Comparison of ENCODE assay signal across 27 cellular contexts in the genomic region with DNA sequence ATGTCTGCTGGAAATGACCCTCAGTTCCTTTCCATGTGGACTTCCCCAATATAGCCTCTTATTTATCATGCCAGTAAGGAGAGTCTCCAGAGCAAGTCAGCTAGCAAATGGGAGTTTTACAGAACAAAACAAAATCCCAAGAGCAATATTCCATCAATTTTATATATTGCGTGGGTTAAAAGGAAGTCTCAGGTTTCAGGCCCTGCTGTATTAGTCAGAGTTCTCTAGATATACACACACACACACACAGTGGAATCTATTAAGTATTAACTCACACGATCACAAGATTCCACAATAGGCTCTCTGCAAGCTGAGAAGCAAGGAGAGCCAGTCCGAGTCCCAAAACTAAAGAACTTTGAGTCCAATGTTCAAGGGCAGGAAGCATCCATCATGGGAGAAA.
DNase-seq lines count a peak whose midpoint lies in the region; ATAC-seq and TF ChIP-seq lines count a peak whose summit lies in the region.
"Had no signal": no experiment of that assay in that cellular context is flagged by ENCODE, and none has a peak within 500 bp of the region (broad histone marks: within the 10 kb centered on the region; RNA-seq: fewer than 3 reads in every experiment).

No MANE protein-coding gene starts in this region.

- peaks cover 3% of the 10 kb centered on the region for H3K9me3 Mint-ChIP-seq in activated T-cell treated with anti-CD3 and anti-CD28 coated beads, Interleukin-2, amount 50 U/mL, for 4 hours
- H3K9me3 Mint-ChIP-seq: activated CD4-positive, alpha-beta memory T cell treated with anti-CD3 and anti-CD28 coated beads for 36 hours; activated naive CD8-positive, alpha-beta T cell treated with anti-CD3 and anti-CD28 coated beads, Interleukin-2, amount 10 ng/mL, durations not matched to agents 7 days and 5 days; dendritic cell treated with granulocyte-macrophage colony-stimulating factor and Interleukin-4, amounts not matched to agents 40 ng/mL and 50 ng/mL, for 4 days had no signal

- WGBS in stomach, 5 donors, result 39 to 61% (median 49%) methylated on average over 3 of the region's 3 CpGs

- DNase-seq in DMS53 (lab: John Stamatoyannopoulos, UW) (peak; percentile 6), DMS53 treated with DMSO at 0.1 percent for 48 hours (lab: John Stamatoyannopoulos, UW; ENCODE audit: unreplicated experiment) (no peak), brain microvascular endothelial cell (peak; percentile 43), foreskin keratinocyte (peak in 1 of 2 donors; percentile 18), stromal cell of bone marrow (ENCODE audit: low read depth) (peak; percentile 18), stomach (no peak), AML-193 (lab: John Stamatoyannopoulos, UW) (no peak)
- DNase-seq in activated T-cell treated with anti-CD3 and anti-CD28 coated beads, Interleukin-2, amount 50 U/mL, for 4 hours, result no peak
- DNase-seq: activated CD4-positive, alpha-beta memory T cell treated with anti-CD3 and anti-CD28 coated beads for 36 hours; activated effector memory CD4-positive, alpha-beta T cell treated with Interleukin-2 at 50 U/mL for 16 hours; activated naive CD8-positive, alpha-beta T cell treated with anti-CD3 and anti-CD28 coated beads, Interleukin-2, amount 10 ng/mL, durations not matched to agents 7 days and 5 days; KG1; NCI-H1694; NCI-H2171 treated with DMSO at 0.1 percent for 48 hours; NCI-H526 treated with DMSO at 0.1 percent for 48 hours; spleen; stimulated activated CD4-positive, alpha-beta T cell treated with anti-CD3 and anti-CD28 coated beads, Interleukin-4, amount 100 ng/mL, for 1 hour; stimulated activated naive CD4-positive, alpha-beta T cell; T1000; tibial artery had no signal

- no peak overlapping the region for H3K27ac ChIP-seq in brain microvascular endothelial cell
- no peak overlapping the region for H3K27ac ChIP-seq in foreskin keratinocyte
- H3K27ac ChIP-seq in stomach, result no peak overlapping the region
- H3K27ac ChIP-seq: 22Rv1, breast epithelium, gastroesophageal sphincter, neutrophil, spleen, tibial artery had no signal

- H3K9me3 ChIP-seq in stomach, result no peaks in the 10 kb centered on the region
- H3K9me3 ChIP-seq: breast epithelium, gastroesophageal sphincter, neutrophil, spleen, tibial artery had no signal

- TF ChIP-seq POLR2A in stomach (IDR thresholded peaks at IDR 0.05), result no peak

- H3K36me3 ChIP-seq in brain microvascular endothelial cell (replicated peaks) (no peaks in the 10 kb centered on the region), stomach (no peaks in the 10 kb centered on the region)
- H3K36me3 ChIP-seq: breast epithelium, gastroesophageal sphincter, neutrophil, spleen, tibial artery had no signal

- no peak for TF ChIP-seq EP300 in stomach (IDR thresholded peaks at IDR 0.05)

- H3K27me3 Mint-ChIP-seq in activated T-cell treated with anti-CD3 and anti-CD28 coated beads, Interleukin-2, amount 50 U/mL, for 4 hours (ENCODE audit: low read depth), result peaks cover 2% of the 10 kb centered on the region
- H3K27me3 Mint-ChIP-seq: activated CD4-positive, alpha-beta memory T cell treated with anti-CD3 and anti-CD28 coated beads for 36 hours; activated naive CD8-positive, alpha-beta T cell treated with anti-CD3 and anti-CD28 coated beads, Interleukin-2, amount 10 ng/mL, durations not matched to agents 7 days and 5 days had no signal

- in situ Hi-C loops in brain microvascular endothelial cell (cut with HindIII; ENCODE audit: low pct_ligation_motif_present, low sequenced_read_pairs), result no loop called here

- no peak overlapping the region for H3K4me3 Mint-ChIP-seq in activated T-cell treated with anti-CD3 and anti-CD28 coated beads, Interleukin-2, amount 50 U/mL, for 4 hours
- H3K4me3 Mint-ChIP-seq: activated CD4-positive, alpha-beta memory T cell treated with anti-CD3 and anti-CD28 coated beads for 36 hours; activated naive CD8-positive, alpha-beta T cell treated with anti-CD3 and anti-CD28 coated beads, Interleukin-2, amount 10 ng/mL, durations not matched to agents 7 days and 5 days; B cell; dendritic cell treated with granulocyte-macrophage colony-stimulating factor and Interleukin-4, amounts not matched to agents 40 ng/mL and 50 ng/mL, for 4 days had no signal

- no peaks in the 10 kb centered on the region for H3K36me3 Mint-ChIP-seq in activated T-cell treated with anti-CD3 and anti-CD28 coated beads, Interleukin-2, amount 50 U/mL, for 4 hours (ENCODE audit: insufficient read depth)
- H3K36me3 Mint-ChIP-seq: activated CD4-positive, alpha-beta memory T cell treated with anti-CD3 and anti-CD28 coated beads for 36 hours; activated naive CD8-positive, alpha-beta T cell treated with anti-CD3 and anti-CD28 coated beads, Interleukin-2, amount 10 ng/mL, durations not matched to agents 7 days and 5 days had no signal

- TF ChIP-seq CTCF in brain microvascular endothelial cell (IDR thresholded peaks at IDR 0.05; ENCODE audit: low read depth, low read length, missing control alignments), result no peak
- no peak for TF ChIP-seq CTCF in foreskin keratinocyte (conservative IDR thresholded peaks at IDR 0.05)
- TF ChIP-seq CTCF in stomach (IDR thresholded peaks at IDR 0.05), result no peak

- ATAC-seq in foreskin keratinocyte, result peak; percentile 36
- no peak for ATAC-seq in activated T-cell treated with anti-CD3 and anti-CD28 coated beads, Interleukin-2, amount 50 U/mL, for 4 hours
- ATAC-seq: gastroesophageal sphincter had no signal

- no peak overlapping the region for H3K4me3 ChIP-seq in brain microvascular endothelial cell (ENCODE audit: low read depth, low read length)
- H3K4me3 ChIP-seq in stomach, result no peak overlapping the region
- H3K4me3 ChIP-seq: breast epithelium, gastroesophageal sphincter, lung, spleen, tibial artery had no signal

- intact Hi-C loops in stomach (cut with DNase I; ENCODE audit: low total_unique reads), result no loop called here

- no peaks in the 10 kb centered on the region for H3K4me1 ChIP-seq in foreskin keratinocyte
- no peaks in the 10 kb centered on the region for H3K4me1 ChIP-seq in stomach
- H3K4me1 ChIP-seq: breast epithelium, gastroesophageal sphincter, spleen, tibial artery had no signal

- no peaks in the 10 kb centered on the region for H3K4me1 Mint-ChIP-seq in activated T-cell treated with anti-CD3 and anti-CD28 coated beads, Interleukin-2, amount 50 U/mL, for 4 hours (ENCODE audit: low read depth)
- H3K4me1 Mint-ChIP-seq: activated naive CD8-positive, alpha-beta T cell treated with anti-CD3 and anti-CD28 coated beads, Interleukin-2, amount 10 ng/mL, durations not matched to agents 7 days and 5 days; B cell had no signal

- H3K27me3 ChIP-seq in brain microvascular endothelial cell (replicated peaks) (no peaks in the 10 kb centered on the region), foreskin keratinocyte (no peaks in the 10 kb centered on the region), stomach (no peaks in the 10 kb centered on the region)
- H3K27me3 ChIP-seq: breast epithelium, gastroesophageal sphincter, neutrophil, spleen, tibial artery had no signal

Comparison
In these comparisons a context has a peak if more than half of its experiments do, and no peak if none do; other contexts are left out.
1. DNase-seq: peak in DMS53 (single experiment), brain microvascular endothelial cell (single experiment) and stromal cell of bone marrow (single experiment); none in DMS53 treated with DMSO at 0.1 percent for 48 hours (single experiment), stomach (single experiment), AML-193 (0 of 2) and activated T-cell treated with anti-CD3 and anti-CD28 coated beads, Interleukin-2, amount 50 U/mL, for 4 hours (single experiment).